ENCODE assay signal across 17 cellular contexts in genomic region chr1:167460836-167461235, GRCh38. TPM values are rescaled to one million over a fixed set of nuclear protein-coding genes. Genes with fewer than 3 reads are reported as not detected.
DNase-seq lines count a peak whose midpoint lies in the region; ATAC-seq and TF ChIP-seq lines count a peak whose summit lies in the region.
"Had no signal": no experiment of that assay in that cellular context is flagged by ENCODE, and none has a peak within 500 bp of the region (broad histone marks: within the 10 kb centered on the region; RNA-seq: fewer than 3 reads in every experiment).

No MANE protein-coding gene starts in this region.

- BruUV-seq in MCF 10A (replicated peaks; lab: Mats Ljungman, UMichigan), result no TSS peak

- POLR2A ChIA-PET in MCF 10A (lab: Yijun Ruan, JAX), result no interaction called here

- peaks cover 0 to 6% of the 10 kb centered on the region in 2 donors for H3K4me1 ChIP-seq in breast epithelium
- H3K4me1 ChIP-seq: SJCRH30 had no signal

- DNase-seq in breast epithelium (ENCODE audit: low spot score in 2 of 2) (peak; percentile 27 to 43), MCF 10A (ENCODE audit: unreplicated experiment) (no peak), middle frontal gyrus (ENCODE audit: extremely low spot score, low spot score) (peak; percentile 25), GF-D8 (lab: John Stamatoyannopoulos, UW) (no peak)
- peak in 3 of 4 experiments; percentile 40 to 51 (median 42) for DNase-seq in activated naive CD4-positive, alpha-beta T cell (lab: John Stamatoyannopoulos, UW)
- DNase-seq: Calu3, H7, left colon, MM.1S, SJCRH30, transverse colon had no signal

- H3K9me3 Mint-ChIP-seq in MCF 10A (ENCODE audit: unreplicated experiment), result no peaks in the 10 kb centered on the region
- H3K9me3 Mint-ChIP-seq in stimulated activated naive CD8-positive, alpha-beta T cell treated with anti-CD3 and anti-CD28 coated beads, Interleukin-15, Interleukin-2, amounts not matched to agents 100 ng/mL and 50 ng/mL, for 24 hours, result no peaks in the 10 kb centered on the region
- H3K9me3 Mint-ChIP-seq: nephron had no signal

- H3K36me3 ChIP-seq in breast epithelium, result no peaks in the 10 kb centered on the region
- H3K36me3 ChIP-seq: right lobe of liver, SJCRH30, transverse colon had no signal

- CTCF ChIA-PET in MCF 10A (lab: Yijun Ruan, JAX), result interaction anchor here (0.7 to 3.3 kb wide), 2 partner anchors 73 to 580 kb away, joined by 3 to 15 read pairs; no protein-coding TSS in a partner anchor

- TF ChIP-seq CTCF in breast epithelium (IDR thresholded peaks at IDR 0.05) (no peak), MCF 10A (IDR thresholded peaks at IDR 0.05; ENCODE audit: unreplicated experiment) (no peak)

- ATAC-seq in HG03442 (IDR thresholded peaks at IDR 0.05; ENCODE audit: unreplicated experiment) (no peak), HG03045 (IDR thresholded peaks at IDR 0.05; ENCODE audit: unreplicated experiment) (no peak)
- ATAC-seq: left colon, right lobe of liver had no signal

- H3K4me1 Mint-ChIP-seq in MCF 10A (ENCODE audit: insufficient read depth, unreplicated experiment), result no peaks in the 10 kb centered on the region
- H3K4me1 Mint-ChIP-seq in stimulated activated naive CD8-positive, alpha-beta T cell treated with anti-CD3 and anti-CD28 coated beads, Interleukin-15, Interleukin-2, amounts not matched to agents 100 ng/mL and 50 ng/mL, for 24 hours (ENCODE audit: low read depth), result peaks cover 83% of the 10 kb centered on the region

- H3K27ac Mint-ChIP-seq in MCF 10A (ENCODE audit: low read depth, unreplicated experiment), result no peak overlapping the region
- H3K27ac Mint-ChIP-seq in stimulated activated naive CD8-positive, alpha-beta T cell treated with anti-CD3 and anti-CD28 coated beads, Interleukin-15, Interleukin-2, amounts not matched to agents 100 ng/mL and 50 ng/mL, for 24 hours, result peak overlapping the region; percentile 75
- H3K27ac Mint-ChIP-seq: nephron had no signal

- no peaks in the 10 kb centered on the region for H3K36me3 Mint-ChIP-seq in MCF 10A (ENCODE audit: insufficient read depth, unreplicated experiment)
- peaks cover 33% of the 10 kb centered on the region for H3K36me3 Mint-ChIP-seq in stimulated activated naive CD8-positive, alpha-beta T cell treated with anti-CD3 and anti-CD28 coated beads, Interleukin-15, Interleukin-2, amounts not matched to agents 100 ng/mL and 50 ng/mL, for 24 hours (ENCODE audit: low read depth)

- no peaks in the 10 kb centered on the region for H3K9me3 ChIP-seq in breast epithelium
- H3K9me3 ChIP-seq: right lobe of liver, SJCRH30, transverse colon had no signal

- H3K4me3 ChIP-seq in breast epithelium, result peak overlapping the region in 2 of 3 donors; percentile 3 to 37
- H3K4me3 ChIP-seq: right lobe of liver, SJCRH30, transverse colon had no signal

- no peak for TF ChIP-seq POLR2A in breast epithelium (IDR thresholded peaks at IDR 0.05)

- intact Hi-C loops in breast epithelium (cut with DNase I; ENCODE audit: low total_unique reads) (loop anchor here (5.0 kb wide), 1 partner anchor 916 kb away; no protein-coding TSS in a partner anchor), MCF 10A (cut with micrococcal nuclease) (no loop called here)

- no peak overlapping the region for H3K4me3 Mint-ChIP-seq in MCF 10A (ENCODE audit: unreplicated experiment)
- H3K4me3 Mint-ChIP-seq in stimulated activated naive CD8-positive, alpha-beta T cell treated with anti-CD3 and anti-CD28 coated beads, Interleukin-15, Interleukin-2, amounts not matched to agents 100 ng/mL and 50 ng/mL, for 24 hours, result no peak overlapping the region
- H3K4me3 Mint-ChIP-seq: nephron had no signal

- no peak overlapping the region for H3K27ac ChIP-seq in breast epithelium
- H3K27ac ChIP-seq: right lobe of liver, SJCRH30, transverse colon, VCaP had no signal

- no peaks in the 10 kb centered on the region for H3K27me3 Mint-ChIP-seq in MCF 10A (ENCODE audit: insufficient read depth, unreplicated experiment)
- H3K27me3 Mint-ChIP-seq in stimulated activated naive CD8-positive, alpha-beta T cell treated with anti-CD3 and anti-CD28 coated beads, Interleukin-15, Interleukin-2, amounts not matched to agents 100 ng/mL and 50 ng/mL, for 24 hours, result no peaks in the 10 kb centered on the region

- H3K27me3 ChIP-seq in breast epithelium, result no peaks in the 10 kb centered on the region
- H3K27me3 ChIP-seq: right lobe of liver, SJCRH30, transverse colon had no signal

RNA-seq across cellular contexts. Expression of gene CD247, which starts 57.5 kb away (rescaled TPM):
- 1 to 10 TPM in 2 of 3 donors, under 1 TPM in 1; 0.80 to 2.0 (median 2.0) TPM for total RNA-seq in breast epithelium
- not detected in 2 replicates for total RNA-seq in MCF 10A (2022)

Comparison
In these comparisons a context has a peak if more than half of its experiments do, and no peak if none do; other contexts are left out.
1. DNase-seq: peak in breast epithelium (2 of 2), activated naive CD4-positive, alpha-beta T cell (3 of 4) and middle frontal gyrus (single experiment); none in MCF 10A (single experiment) and GF-D8 (single experiment).